ENCODE assay signal across 8 cellular contexts in genomic region chr2:55618025-55618648, GRCh38. TPM values are rescaled to one million over a fixed set of nuclear protein-coding genes. Genes with fewer than 3 reads are reported as not detected.
DNase-seq lines count a peak whose midpoint lies in the region; ATAC-seq, FAIRE-seq and TF ChIP-seq lines count a peak whose summit lies in the region.

No MANE protein-coding gene starts in this region.

- ATAC-seq in A549 (peak; percentile 4 to 18; a peak in 5 of 6 replicates), GM18511 (IDR thresholded peaks at IDR 0.05; ENCODE audit: unreplicated experiment) (peak; percentile 5), HepG2 (peak; percentile 5), HG03521 (IDR thresholded peaks at IDR 0.05; ENCODE audit: unreplicated experiment) (no peak)

- peaks cover 2% of the 10 kb centered on the region for H4K20me1 ChIP-seq in mammary epithelial cell (ENCODE audit: insufficient read depth, low read length)
- peaks cover 31% of the 10 kb centered on the region for H4K20me1 ChIP-seq in HepG2 (ENCODE audit: insufficient read depth, low read length)

- H3K27me3 ChIP-seq in mammary epithelial cell (ENCODE audit: insufficient read depth, low read length) = no peaks in the 10 kb centered on the region
- H3K27me3 ChIP-seq in HepG2 (ENCODE audit: control insufficient read depth in 1 of 2, insufficient read depth in 2 of 2, low read length in 2 of 2) = peaks cover 0 to 5% of the 10 kb centered on the region in 2 experiments; a peak in 1 of 5 replicates

- DNase-seq in A549 (ENCODE audit: low read depth in 1 of 2, low spot score in 1 of 2) (no peak), KBM-7 (peak; percentile 61), mammary epithelial cell (no peak), HepG2 (ENCODE audit: low spot score) (peak; percentile 21), NCI-H2196 treated with DMSO at 0.1 percent for 48 hours (lab: John Stamatoyannopoulos, UW; ENCODE audit: unreplicated experiment) (no peak), activated gamma-delta T cell treated with Interleukin-2 at 50 U/mL for 16 hours (no peak)

- FAIRE-seq in A549 (lab: Jason Lieb, UNC) (no peak), HepG2 (lab: Jason Lieb, UNC) (no peak)

- peak overlapping the region; percentile 92 for H3K4me2 ChIP-seq in A549
- H3K4me2 ChIP-seq in mammary epithelial cell (ENCODE audit: insufficient read depth, low read depth, low read length) = peak overlapping the region; percentile 60
- peak overlapping the region; percentile 98 for H3K4me2 ChIP-seq in HepG2 (ENCODE audit: low read depth, low read length)

- H3K9ac ChIP-seq in mammary epithelial cell (ENCODE audit: insufficient read depth, low read length) (peak overlapping the region; percentile 100), HepG2 (ENCODE audit: insufficient read depth, low read depth, low read length) (peak overlapping the region; percentile 99)

- CTCF ChIA-PET in A549 (lab: Yijun Ruan, JAX) = interaction anchor here (0.6 to 1.2 kb wide), 3 partner anchors 11 to 597 kb away, joined by 3 to 7 read pairs (median 3); no protein-coding TSS in a partner anchor
- CTCF ChIA-PET in mammary epithelial cell (lab: Charles Lee; ENCODE audit: low non-redundant PET) = no interaction called here
- CTCF ChIA-PET in HepG2 (lab: Yijun Ruan, JAX; ENCODE audit: low intra/inter-chr PET ratio, low total read pairs) = no interaction called here

- H3K4me3 ChIP-seq in A549 = peak overlapping the region; percentile 69
- H3K4me3 ChIP-seq in mammary epithelial cell (replicated peaks in 1 of 3; ENCODE audit: insufficient read depth in 1 of 3, low read depth in 2 of 3, low read length in 3 of 3) = peak overlapping the region; percentile 54 to 96 (median 91)
- peak overlapping the region; percentile 68 to 99 (median 90) for H3K4me3 ChIP-seq in HepG2 (replicated peaks in 1 of 3; ENCODE audit: insufficient read depth in 1 of 3, low read depth in 2 of 3, low read length in 3 of 3)

- H3K79me2 ChIP-seq in mammary epithelial cell (ENCODE audit: insufficient read depth, low read length) (peaks cover 95% of the 10 kb centered on the region), HepG2 (ENCODE audit: insufficient read depth, low read length) (peaks cover 85% of the 10 kb centered on the region)

- POLR2A ChIA-PET in A549 (lab: Yijun Ruan, JAX) (interaction anchor here (0.7 to 1.4 kb wide), 4 partner anchors 8 to 37 kb away, joined by 3 to 9 read pairs (median 4); no protein-coding TSS in a partner anchor), HepG2 (lab: Yijun Ruan, JAX) (interaction anchor here (0.6 to 2.8 kb wide), 10 partner anchors 8 to 568 kb away, joined by 3 to 20 read pairs (median 4); partner anchors contain the start of genes CFAP36 and RTN4)

- TF ChIP-seq RAD21 in A549 (conservative IDR thresholded peaks at IDR 0.05 in 1 of 2, IDR thresholded peaks at IDR 0.05 in 1 of 2) (no peak), HepG2 (CRISPR knock-in tag; IDR thresholded peaks at IDR 0.05) (no peak; the same call in 1 of the 2 replicates)

- TF ChIP-seq EP300 in A549 (IDR thresholded peaks at IDR 0.05) = no peak
- TF ChIP-seq EP300 in HepG2 (IDR thresholded peaks at IDR 0.05; ENCODE audit: low read depth in 2 of 2, low read length in 2 of 2) = no peak
- TF ChIP-seq EP300 in HepG2 (CRISPR knock-in tag; IDR thresholded peaks at IDR 0.05; ENCODE audit: borderline replicate concordance) = no peak

- BruUV-seq in mammary epithelial cell (replicated peaks; lab: Mats Ljungman, UMichigan) = TSS peak; percentile 50
- BruUV-seq in HepG2 (replicated peaks; lab: Mats Ljungman, UMichigan) = TSS peak; percentile 77

- 1% methylated on average over 26 of the region's 26 CpGs for WGBS in A549 (ENCODE audit: missing lambda C conversion rate)
- WGBS in mammary epithelial cell (ENCODE audit: low coverage, missing lambda C conversion rate) = 2% methylated on average over 17 of the region's 26 CpGs
- 1% methylated on average over 26 of the region's 26 CpGs for WGBS in HepG2 (ENCODE audit: low lambda C conversion rate)

- peak overlapping the region; percentile 89 for H2AFZ ChIP-seq in mammary epithelial cell (ENCODE audit: low read depth, low read length)
- no peak overlapping the region for H2AFZ ChIP-seq in HepG2 (ENCODE audit: low read length)

- no peak for TF ChIP-seq CTCF in A549 (IDR thresholded peaks at IDR 0.05)
- no peak for TF ChIP-seq CTCF in mammary epithelial cell (conservative IDR thresholded peaks at IDR 0.05 in 1 of 2, IDR thresholded peaks at IDR 0.05 in 1 of 2; ENCODE audit: extremely low read depth in 1 of 2, insufficient read depth in 1 of 2, low read depth in 1 of 2, low read length in 2 of 2)
- no peak for TF ChIP-seq CTCF in HepG2 (CRISPR knock-in tag; IDR thresholded peaks at IDR 0.05)

- H3K9me3 ChIP-seq in A549 (no peaks in the 10 kb centered on the region), mammary epithelial cell (replicated peaks; ENCODE audit: insufficient read depth, low read length) (no peaks in the 10 kb centered on the region), HepG2 (ENCODE audit: low read length) (no peaks in the 10 kb centered on the region)

- dilution Hi-C loops in mammary epithelial cell (cut with HindIII; ENCODE audit: low sequenced_read_pairs) = no loop called here

- TF ChIP-seq POLR2A in A549 (IDR thresholded peaks at IDR 0.05; ENCODE audit: low read length) = no peak
- no peak for TF ChIP-seq POLR2A in HepG2 (IDR thresholded peaks at IDR 0.05; ENCODE audit: insufficient read depth in 1 of 2, low read depth in 2 of 2, low read length in 2 of 2)

- H3K36me3 ChIP-seq in mammary epithelial cell (ENCODE audit: insufficient read depth, low read length) = peaks cover 10% of the 10 kb centered on the region
- peaks cover 0 to 22% of the 10 kb centered on the region in 2 experiments; a peak in 4 of 5 replicates for H3K36me3 ChIP-seq in HepG2 (replicated peaks in 1 of 2; ENCODE audit: control insufficient read depth in 1 of 2, insufficient read depth in 2 of 2, low read length in 2 of 2)

- peaks cover 25% of the 10 kb centered on the region for H3K4me1 ChIP-seq in A549
- H3K4me1 ChIP-seq in mammary epithelial cell (ENCODE audit: insufficient read depth, low read length) = peaks cover 15% of the 10 kb centered on the region
- H3K4me1 ChIP-seq in HepG2 (ENCODE audit: insufficient read depth, low read length) = peaks cover 42% of the 10 kb centered on the region

- intact Hi-C loops in mammary epithelial cell (cut with micrococcal nuclease) = no loop called here
- intact Hi-C loops in HepG2 (cut with micrococcal nuclease; ENCODE audit: unreplicated experiment) = loop anchor here (5.0 kb wide), 1 partner anchor 201 kb away; the partner anchor contains the start of gene CCDC88A

- in situ Hi-C loops in KBM-7 (cut with MboI; ENCODE audit: low pct_unique_long_range_greater_than_20kb, low sequenced_read_pairs) = no loop called here
- in situ Hi-C loops in mammary epithelial cell (cut with MboI; ENCODE audit: low sequenced_read_pairs in 2 of 2) = no loop called here
- in situ Hi-C loops in HepG2 (cut with HindIII; ENCODE audit: extremely low pct_ligation_motif_present, low pct_unique_long_range_greater_than_20kb) = no loop called here

- H3K27ac ChIP-seq in A549 = peak overlapping the region; percentile 78 to 87
- H3K27ac ChIP-seq in mammary epithelial cell (ENCODE audit: insufficient read depth, low read depth, low read length) = peak overlapping the region; percentile 96
- H3K27ac ChIP-seq in HepG2 (ENCODE audit: extremely low read length, insufficient read depth, low read length) = peak overlapping the region; percentile 95

TF ChIP-seq in A549, 52 proteins besides CTCF, POLR2A, EP300 and RAD21 (continues in another document):
- TF ChIP-seq ZC3H11A (IDR thresholded peaks at IDR 0.05) (0 out of 2 replicates have a peak, but pooled peaks have one; percentile 3), JUN (IDR thresholded peaks at IDR 0.05) (peak in 1 of 2 experiments; percentile 1; a peak in 1 of 5 replicates), HOXB13 (CRISPR knock-in tag; IDR thresholded peaks at IDR 0.05; ENCODE audit: low read depth) (no peak)

TF ChIP-seq in HepG2, 621 proteins besides CTCF, POLR2A, EP300 and RAD21 (continues in another document):
- TF ChIP-seq KDM5A (IDR thresholded peaks at IDR 0.05; ENCODE audit: borderline replicate concordance, low read length) = 0 out of 2 replicates have a peak, but pooled peaks have one; percentile 67
- no peak for TF ChIP-seq HOXA5 (CRISPR knock-in tag; IDR thresholded peaks at IDR 0.05)
- 0 out of 2 replicates have a peak, but pooled peaks have one; percentile 23 for TF ChIP-seq ZNF510 (CRISPR knock-in tag; IDR thresholded peaks at IDR 0.05; ENCODE audit: low read depth)

RNA-seq across cellular contexts. Expression of gene PPP4R3B, which starts 0.7 kb away (rescaled TPM):
- 57.9 and 70.9 TPM in 2 replicates for polyA plus RNA-seq in A549 (2011; rRNA removed)
- 14.2 and 14.3 TPM in 2 replicates for polyA plus RNA-seq in A549 (2012; cell fraction: cytosol; rRNA removed)
- polyA plus RNA-seq in A549 (2012; cell fraction: nucleus; rRNA removed) = 10.0 and 15.0 TPM in 2 replicates
- 33.5 to 35.3 TPM (median 34.6 TPM) in 3 replicates for polyA plus RNA-seq in A549 (2017; fragmentation: RNase III; extraction: RNeasy Plus Mini Kit Qiagen cat#74134 plus additional on column Dnase treatment)
- 22.6 and 23.8 TPM in 2 replicates for polyA minus RNA-seq in A549 (2011; rRNA and poly(A)+ RNA removed)
- 10 to 100 TPM; 44.2 to 45.0 TPM for total RNA-seq in mammary epithelial cell
- 11.4 TPM for polyA plus RNA-seq in mammary epithelial cell
- 47.0 TPM for polyA minus RNA-seq in mammary epithelial cell
- 53.0 and 86.9 TPM in 2 replicates for total RNA-seq in HepG2 (2016; rRNA removed; fragmentation: Illumina TruSeq; extraction: Trizol)
- 12.4 and 12.9 TPM in 2 replicates for total RNA-seq in HepG2 (2016; cell fraction: cytosol; rRNA removed; fragmentation: Illumina TruSeq; extraction: Trizol; ENCODE audit: low read depth)
- total RNA-seq in HepG2 (2016; cell fraction: insoluble cytoplasmic fraction; rRNA removed; fragmentation: Illumina TruSeq; extraction: Trizol) = 57.4 and 87.6 TPM in 2 replicates
- 45.1 and 51.2 TPM in 2 replicates for total RNA-seq in HepG2 (2016; cell fraction: membrane; rRNA removed; fragmentation: Illumina TruSeq; extraction: Trizol)
- total RNA-seq in HepG2 (2016; cell fraction: nucleus; rRNA removed; fragmentation: Illumina TruSeq; extraction: Trizol) = 54.9 and 55.2 TPM in 2 replicates
- polyA plus RNA-seq in HepG2 (2011; rRNA removed) = 19.7 and 24.2 TPM in 2 replicates
- polyA plus RNA-seq in HepG2 (2011; cell fraction: cytosol; rRNA removed) = 10.7 and 16.7 TPM in 2 replicates
- polyA plus RNA-seq in HepG2 (2011; cell fraction: nucleus; rRNA removed) = 15.5 and 16.0 TPM in 2 replicates
- 39.2 and 55.6 TPM in 2 replicates for polyA plus RNA-seq in HepG2 (2012)
- 8.4 and 8.9 TPM in 2 replicates for polyA plus RNA-seq in HepG2 (2016; cell fraction: cytosol; fragmentation: Illumina TruSeq; extraction: Trizol; ENCODE audit: low read depth)
- 79.6 and 83.1 TPM in 2 replicates for polyA plus RNA-seq in HepG2 (2016; cell fraction: insoluble cytoplasmic fraction; fragmentation: Illumina TruSeq; extraction: Trizol; ENCODE audit: low read depth)
- polyA plus RNA-seq in HepG2 (2016; cell fraction: membrane; fragmentation: Illumina TruSeq; extraction: Trizol; ENCODE audit: low read depth) = 30.6 and 33.4 TPM in 2 replicates
- polyA plus RNA-seq in HepG2 (2016; cell fraction: nucleus; fragmentation: Illumina TruSeq; extraction: Trizol; ENCODE audit: insufficient read depth, low read depth) = 61.4 and 65.8 TPM in 2 replicates
- 13.3 and 14.5 TPM in 2 replicates for polyA minus RNA-seq in HepG2 (2011; rRNA and poly(A)+ RNA removed; ENCODE audit: low replicate concordance)
- 46.6 and 52.8 TPM in 2 replicates for polyA minus RNA-seq in HepG2 (2011; cell fraction: cytosol; rRNA and poly(A)+ RNA removed)
- polyA minus RNA-seq in HepG2 (2011; cell fraction: nucleus; rRNA and poly(A)+ RNA removed) = 87.9 and 91.3 TPM in 2 replicates

Comparison
In these comparisons a context has a peak if more than half of its experiments do, and no peak if none do; other contexts are left out.
1. DNase-seq: peak in KBM-7 (single experiment) and HepG2 (single experiment); none in A549 (0 of 2), mammary epithelial cell (single experiment), NCI-H2196 treated with DMSO at 0.1 percent for 48 hours (single experiment) and activated gamma-delta T cell treated with Interleukin-2 at 50 U/mL for 16 hours (single experiment).
2. Of the 38 proteins assayed by ChIP-seq in both HepG2 and A549: peak only in HepG2: KDM5A; only in A549: HDAC2, PHF8 and TP53; in both: none; in neither: 33; mixed calls (peak in some experiments, not most) for 1.
3. Peak in every context shown above with its lines, with median percentiles within 50 percentile points of each other: H3K27ac ChIP-seq, H3K4me2 ChIP-seq and H3K4me3 ChIP-seq.